Comparison of ENCODE assay signal across 34 cellular contexts in genomic region chr1:5865056-5865455, GRCh38.
"Had no signal": no experiment of that assay in that cellular context is flagged by ENCODE, and none has a peak within 500 bp of the region (broad histone marks: within the 10 kb centered on the region; RNA-seq: fewer than 3 reads in every experiment).

No MANE protein-coding gene starts in this region.

- FAIRE-seq: astrocyte, TTC549 had no signal

- DNase-seq: activated B cell treated with CpG ODN at 0.5 μM for 24 hours; activated CD4-positive, alpha-beta memory T cell treated with anti-CD3 and anti-CD28 coated beads for 36 hours; activated CD4-positive, alpha-beta T cell treated with anti-CD3 and anti-CD28 coated beads for 4 hours; activated CD4-positive, alpha-beta T cell treated with anti-CD3 and anti-CD28 coated beads, Interleukin-2, amount 10 ng/mL, durations not matched to agents 24 days and 14 days; activated CD4-positive, alpha-beta T cell treated with anti-CD3 and anti-CD28 coated beads, Interleukin-2, amount 50 U/mL, for 1 hour; activated CD4-positive, alpha-beta T cell treated with anti-CD3 and anti-CD28 coated beads, Interleukin-2, amount 50 U/mL, for 4 hours; activated CD4-positive, CD25-positive, alpha-beta regulatory T cell treated with anti-CD3 and anti-CD28 coated beads, Interleukin-2, amount 50 U/mL, for 72 hours; activated CD8-positive, alpha-beta memory T cell treated with anti-CD3 and anti-CD28 coated beads, Interleukin-2, amount 10 ng/mL, durations not matched to agents 7 days and 5 days; activated CD8-positive, alpha-beta T cell treated with anti-CD3 and anti-CD28 coated beads for 36 hours; activated effector memory CD4-positive, alpha-beta T cell treated with anti-CD3 and anti-CD28 coated beads, Interleukin-2, amount 50 U/mL, for 16 hours; activated gamma-delta T cell treated with Interleukin-2 at 50 U/mL for 16 hours; activated naive CD4-positive, alpha-beta T cell; activated naive CD4-positive, alpha-beta T cell treated with anti-CD3 and anti-CD28 coated beads for 36 hours; activated naive CD4-positive, alpha-beta T cell treated with anti-CD3 and anti-CD28 coated beads, Interleukin-2, amount 50 U/mL, for 16 hours; activated naive CD8-positive, alpha-beta T cell treated with anti-CD3 and anti-CD28 coated beads for 36 hours; activated T-cell treated with anti-CD3 and anti-CD28 coated beads for 4 hours; activated T-cell treated with anti-CD3 and anti-CD28 coated beads, Interleukin-2, amount 50 U/mL, for 1 hour; activated T-cell treated with anti-CD3 and anti-CD28 coated beads, Interleukin-2, amount 50 U/mL, for 4 hours; activated T-cell treated with anti-CD3 and anti-CD28 coated beads, Interleukin-2, amount 50 U/mL, for 72 hours; adrenal gland; amniotic stem cell; aorta; body of pancreas; brain microvascular endothelial cell; central memory CD4-positive, alpha-beta T cell; T-helper 1 cell; T-helper 2 cell; T-helper 9 cell had no signal

- H3K9me3 ChIP-seq: adrenal gland, body of pancreas, breast epithelium had no signal

- H3K27ac ChIP-seq: adrenal gland, body of pancreas, brain microvascular endothelial cell, breast epithelium, VCaP had no signal

- ATAC-seq: activated CD8-positive, alpha-beta memory T cell treated with anti-CD3 and anti-CD28 coated beads, Interleukin-2, amount 10 ng/mL, durations not matched to agents 7 days and 5 days; activated CD8-positive, alpha-beta T cell treated with anti-CD3 and anti-CD28 coated beads for 36 hours; activated naive CD4-positive, alpha-beta T cell treated with anti-CD3 and anti-CD28 coated beads, Interleukin-2, amount 50 U/mL, for 72 hours; activated T-cell treated with anti-CD3 and anti-CD28 coated beads, Interleukin-2, amount 50 U/mL, for 4 hours; activated T-cell treated with anti-CD3 and anti-CD28 coated beads, Interleukin-2, amount 50 U/mL, for 72 hours; activated T-helper 17 cell treated with anti-CD3 and anti-CD28 coated beads, Interleukin-2, amount 50 U/mL, for 72 hours; body of pancreas had no signal

- H3K27me3 ChIP-seq: adrenal gland, body of pancreas, brain microvascular endothelial cell, breast epithelium had no signal

- H3K4me1 ChIP-seq: adrenal gland, body of pancreas, breast epithelium had no signal

- H3K36me3 ChIP-seq: brain microvascular endothelial cell, breast epithelium had no signal

- H3K4me3 ChIP-seq: adrenal gland, body of pancreas, breast epithelium had no signal
